In genomic region chr9:114169029-114169939, GRCh38 we compare ENCODE assay signal across 24 cellular contexts. TPM values are rescaled to one million over a fixed set of nuclear protein-coding genes. Genes with fewer than 3 reads are reported as not detected.
DNase-seq lines count a peak whose midpoint lies in the region; ATAC-seq and TF ChIP-seq lines count a peak whose summit lies in the region.
"Had no signal": no experiment of that assay in that cellular context is flagged by ENCODE, and none has a peak within 500 bp of the region (broad histone marks: within the 10 kb centered on the region; RNA-seq: fewer than 3 reads in every experiment).

No MANE protein-coding gene starts in this region.

- no peak overlapping the region for H4K91ac ChIP-seq in neuronal stem cell (ENCODE audit: low read depth, low read length, poor library complexity)

- TF ChIP-seq CTCF in RWPE1 (conservative IDR thresholded peaks at IDR 0.05; ENCODE audit: low read depth) (no peak), fibroblast of mammary gland (conservative IDR thresholded peaks at IDR 0.05; ENCODE audit: control insufficient read depth, insufficient read depth, low read depth, low read length) (no peak), CD14-positive monocyte (IDR thresholded peaks at IDR 0.05) (no peak)

- H3K9ac ChIP-seq in BLaER1 (peak overlapping the region; percentile 24; the same call in 1 of the 2 replicates), neuronal stem cell (ENCODE audit: low read depth, low read length, poor library complexity) (no peak overlapping the region)

- no peak overlapping the region for H3K4me3 Mint-ChIP-seq in CD14-positive monocyte
- H3K4me3 Mint-ChIP-seq: CD8-positive, alpha-beta memory T cell; endodermal cell; natural killer cell treated with Interleukin-12 subunit alpha and Interleukin-12 subunit beta and Interleukin-15 and Interleukin-18, amount 100 ng/mL, for 72 hours had no signal

- H3K4me1 Mint-ChIP-seq in CD14-positive monocyte, result no peaks in the 10 kb centered on the region
- H3K4me1 Mint-ChIP-seq: CD8-positive, alpha-beta memory T cell had no signal

- intact Hi-C loops in CD14-positive monocyte (cut with micrococcal nuclease), result no loop called here

- peaks cover 67% of the 10 kb centered on the region for H3K36me3 ChIP-seq in BLaER1
- H3K36me3 ChIP-seq in neuronal stem cell (replicated peaks in 1 of 2; ENCODE audit: control insufficient read depth in 2 of 2, insufficient read depth in 2 of 2, low read length in 2 of 2), result peaks cover 0 to 17% of the 10 kb centered on the region in 2 donors

- no peaks in the 10 kb centered on the region for H3K79me1 ChIP-seq in neuronal stem cell (ENCODE audit: low read depth, low read length)

- ATAC-seq in HG02970 (IDR thresholded peaks at IDR 0.05; ENCODE audit: low FRiP score, unreplicated experiment) (no peak), GM19463 (IDR thresholded peaks at IDR 0.05; ENCODE audit: unreplicated experiment) (no peak)
- ATAC-seq: natural killer cell treated with Interleukin-12 subunit alpha and Interleukin-12 subunit beta and Interleukin-15 and Interleukin-18, amount 100 ng/mL, for 72 hours; psoas muscle had no signal

- no peak overlapping the region for H2AFZ ChIP-seq in neuronal stem cell (ENCODE audit: low read length)

- POLR2A ChIA-PET in RWPE1 (lab: Yijun Ruan, JAX; ENCODE audit: low non-redundant PET), result no interaction called here

- CTCF ChIA-PET in RWPE1 (lab: Yijun Ruan, JAX), result interaction anchor here (0.6 to 1.3 kb wide), 4 partner anchors 14 to 318 kb away, joined by 3 read pairs; partner anchors contain the start of gene COL27A1

- peak overlapping the region; percentile 19 for H3K4me2 ChIP-seq in BLaER1
- H3K4me2 ChIP-seq in neuronal stem cell (ENCODE audit: insufficient read depth, low read length, poor library complexity, severe bottlenecking), result no peak overlapping the region
- H3K4me2 ChIP-seq: smooth muscle cell had no signal

- no peak overlapping the region for H2BK5ac ChIP-seq in neuronal stem cell (ENCODE audit: low read length)

- H3K14ac ChIP-seq in neuronal stem cell (ENCODE audit: low read length), result no peak overlapping the region

- H3K9me3 ChIP-seq in BLaER1, result no peaks in the 10 kb centered on the region
- H3K9me3 ChIP-seq in neuronal stem cell (replicated peaks in 1 of 2; ENCODE audit: control insufficient read depth in 2 of 2, insufficient read depth in 1 of 2, low read depth in 1 of 2, low read length in 2 of 2), result peaks cover 0 to 2% of the 10 kb centered on the region in 2 donors
- H3K9me3 ChIP-seq: psoas muscle had no signal

- WGBS in neuronal stem cell (ENCODE audit: extremely low coverage in 2 of 2, insufficient read length in 2 of 2, insufficient replicate concordance in 1 of 2), 2 donors, result no CpG with 5 or more reads among the region's 23 CpGs

- H3K4ac ChIP-seq in neuronal stem cell (ENCODE audit: low read length), result no peak overlapping the region

- H2BK12ac ChIP-seq in neuronal stem cell (ENCODE audit: low read length), result no peak overlapping the region

- no peaks in the 10 kb centered on the region for H3K9me3 Mint-ChIP-seq in CD14-positive monocyte
- H3K9me3 Mint-ChIP-seq: endodermal cell; natural killer cell treated with Interleukin-12 subunit alpha and Interleukin-12 subunit beta and Interleukin-15 and Interleukin-18, amount 100 ng/mL, for 72 hours had no signal

- no peaks in the 10 kb centered on the region for H3K36me3 Mint-ChIP-seq in CD14-positive monocyte
- H3K36me3 Mint-ChIP-seq: CD8-positive, alpha-beta memory T cell; natural killer cell treated with Interleukin-12 subunit alpha and Interleukin-12 subunit beta and Interleukin-15 and Interleukin-18, amount 100 ng/mL, for 72 hours had no signal

- H2AK5ac ChIP-seq in neuronal stem cell (ENCODE audit: low read depth, low read length), result no peak overlapping the region

- H2BK15ac ChIP-seq in neuronal stem cell (ENCODE audit: low read length), result no peak overlapping the region

- H3K27ac ChIP-seq in BLaER1, result peak overlapping the region; percentile 35; the same call in 1 of the 2 replicates
- peak overlapping the region; percentile 18 for H3K27ac ChIP-seq in RWPE1
- H3K27ac ChIP-seq in neuronal stem cell (replicated peaks; ENCODE audit: low read length), result no peak overlapping the region
- H3K27ac ChIP-seq: psoas muscle had no signal

- H3K4me1 ChIP-seq in BLaER1 (peaks cover 73% of the 10 kb centered on the region), neuronal stem cell (ENCODE audit: control insufficient read depth in 2 of 2, insufficient read depth in 1 of 2, low read depth in 1 of 2, low read length in 2 of 2) (peaks cover 16 to 31% of the 10 kb centered on the region in 2 donors)
- H3K4me1 ChIP-seq: psoas muscle had no signal

- peaks cover 0 to 3% (median 3%) of the 10 kb centered on the region in 3 donors for H3K27me3 Mint-ChIP-seq in CD14-positive monocyte (ENCODE audit: low read depth in 3 of 3)
- H3K27me3 Mint-ChIP-seq: natural killer cell treated with Interleukin-12 subunit alpha and Interleukin-12 subunit beta and Interleukin-15 and Interleukin-18, amount 100 ng/mL, for 72 hours had no signal

- H4K8ac ChIP-seq in neuronal stem cell (ENCODE audit: low read depth, low read length), result no peak overlapping the region

- no peak for DNase-seq in RWPE1 (ENCODE audit: low spot score)
- DNase-seq in fibroblast of mammary gland (ENCODE audit: low read depth), result peak; percentile 79
- DNase-seq in neuronal stem cell (ENCODE audit: low spot score), result no peak
- no peak for DNase-seq in globus pallidus (ENCODE audit: low spot score)
- DNase-seq in CD14-positive monocyte (ENCODE audit: low spot score), result no peak
- DNase-seq: activated CD4-positive, alpha-beta T cell treated with anti-CD3 and anti-CD28 coated beads, Interleukin-2, amount 50 U/mL, for 1 hour; activated CD8-positive, alpha-beta memory T cell treated with anti-CD3 and anti-CD28 coated beads, Interleukin-2, amount 50 U/mL, for 48 hours; activated effector memory CD4-positive, alpha-beta T cell treated with anti-CD3 and anti-CD28 coated beads, Interleukin-2, amount 50 U/mL, for 16 hours; CD8-positive, alpha-beta memory T cell; DND-41; endodermal cell; hypothalamus; Karpas-422; NCI-H1105; NCI-H526; psoas muscle; SHP77 treated with DMSO at 0.1 percent for 48 hours; stimulated activated CD8-positive, alpha-beta memory T cell treated with anti-CD3 and anti-CD28 coated beads, Interleukin-4, amount 100 ng/mL, for 48 hours; T-helper 1 cell had no signal

- H2BK120ac ChIP-seq in neuronal stem cell (ENCODE audit: low read depth, low read length), result no peak overlapping the region

- H3K23ac ChIP-seq in neuronal stem cell (ENCODE audit: low read depth, low read length, poor library complexity), result no peak overlapping the region

- H4K20me1 ChIP-seq in BLaER1, result peaks cover 55% of the 10 kb centered on the region

- peak overlapping the region; percentile 45 for H3K18ac ChIP-seq in neuronal stem cell (ENCODE audit: low read length)

- no peaks in the 10 kb centered on the region for H3K27me3 ChIP-seq in BLaER1
- no peaks in the 10 kb centered on the region for H3K27me3 ChIP-seq in neuronal stem cell (ENCODE audit: control insufficient read depth in 3 of 3, insufficient read depth in 3 of 3, low read depth in 1 of 3, low read length in 3 of 3)

- H3K4me3 ChIP-seq in BLaER1, result no peak overlapping the region
- no peak overlapping the region for H3K4me3 ChIP-seq in fibroblast of mammary gland (ENCODE audit: control insufficient read depth, low read depth, low read length)
- H3K4me3 ChIP-seq in neuronal stem cell (ENCODE audit: low read length in 2 of 2), result no peak overlapping the region
- H3K4me3 ChIP-seq: psoas muscle, smooth muscle cell had no signal

- H3K27ac Mint-ChIP-seq in CD14-positive monocyte, result peak overlapping the region in 1 of 7 donors; percentile 7
- H3K27ac Mint-ChIP-seq: endodermal cell; natural killer cell treated with Interleukin-12 subunit alpha and Interleukin-12 subunit beta and Interleukin-15 and Interleukin-18, amount 100 ng/mL, for 72 hours had no signal

RNA-seq across cellular contexts. Expression of gene COL27A1, which starts 13.9 kb away (rescaled TPM):
- 11.1 TPM for polyA plus RNA-seq in neuronal stem cell (2013, experiment 1 of 2)
- 11.1 TPM for polyA plus RNA-seq in neuronal stem cell (2013, experiment 2 of 2)
- not detected for polyA plus RNA-seq in CD14-positive monocyte
- polyA plus RNA-seq: CD8-positive, alpha-beta memory T cell had no signal
